ENCODE assay signal across 20 cellular contexts in genomic region chr7:132416395-132416794, GRCh38.
A peak's percentile ranks its signal among the peaks of the same experiment; 100 is the strongest.
DNase-seq lines count a peak whose midpoint lies in the region; TF ChIP-seq lines count a peak whose summit lies in the region.
"Had no signal": no experiment of that assay in that cellular context is flagged by ENCODE, and none has a peak within 500 bp of the region (broad histone marks: within the 10 kb centered on the region; RNA-seq: fewer than 3 reads in every experiment).

No MANE protein-coding gene starts in this region.

- H3K27me3 Mint-ChIP-seq in Caco-2 (ENCODE audit: insufficient read depth, unreplicated experiment) (no peaks in the 10 kb centered on the region), endodermal cell (ENCODE audit: insufficient read depth) (no peaks in the 10 kb centered on the region)
- H3K27me3 Mint-ChIP-seq: CD4-positive, alpha-beta memory T cell; CD8-positive, alpha-beta memory T cell had no signal

- no peak overlapping the region for H3K27ac Mint-ChIP-seq in Caco-2 (ENCODE audit: unreplicated experiment)
- no peak overlapping the region for H3K27ac Mint-ChIP-seq in endodermal cell
- H3K27ac Mint-ChIP-seq: CD14-positive monocyte; CD8-positive, alpha-beta memory T cell had no signal

- CTCF ChIA-PET in Caco-2 (lab: Charles Lee) = interaction anchor here (0.5 kb wide), 1 partner anchor 244 kb away, joined by 4 read pairs; no protein-coding TSS in a partner anchor

- H3K4me2 ChIP-seq in neural cell (ENCODE audit: low read length) (peak overlapping the region; percentile 36), smooth muscle cell (peak overlapping the region; percentile 76)
- H3K4me2 ChIP-seq: BLaER1 had no signal

- H2AFZ ChIP-seq in neural cell (ENCODE audit: low read depth, low read length) (no peak overlapping the region), smooth muscle cell (ENCODE audit: low read depth) (no peak overlapping the region)

- H3K9ac ChIP-seq in neural cell (ENCODE audit: low read length) (peak overlapping the region; percentile 8), smooth muscle cell (ENCODE audit: low read depth) (no peak overlapping the region), endodermal cell (ENCODE audit: extremely low read depth, low read length, poor library complexity, severe bottlenecking) (no peak overlapping the region)
- H3K9ac ChIP-seq: BLaER1 had no signal

- TF ChIP-seq EP300 in neural cell (conservative IDR thresholded peaks at IDR 0.05; ENCODE audit: poor library complexity, severe bottlenecking) = peak; percentile 92

- no peak for DNase-seq in Caco-2
- DNase-seq in ascending aorta (ENCODE audit: low spot score in 2 of 2) = no peak
- no peak for DNase-seq in smooth muscle cell (lab: John Stamatoyannopoulos, UW; ENCODE audit: unreplicated experiment)
- DNase-seq in H4 (ENCODE audit: low spot score) = no peak
- no peak for DNase-seq in activated effector memory CD4-positive, alpha-beta T cell treated with Interleukin-2 at 50 U/mL for 16 hours
- DNase-seq in endodermal cell = no peak
- DNase-seq: 8988T; ACHN; BE2C; C1 segment of cervical spinal cord; Calu3; CD4-positive, alpha-beta memory T cell; CD4-positive, CD25-positive, alpha-beta regulatory T cell; CD8-positive, alpha-beta memory T cell; COR-L47; DMS79 treated with DMSO at 0.1 percent for 48 hours; GF-D8 had no signal

- BruUV-seq in Caco-2 (replicated peaks; lab: Mats Ljungman, UMichigan) = TSS peak; percentile 61

- H3K27ac ChIP-seq in ascending aorta (peak overlapping the region; percentile 41 to 75), neural cell (ENCODE audit: low read length) (peak overlapping the region; percentile 72), smooth muscle cell (ENCODE audit: low read depth) (peak overlapping the region; percentile 64), endodermal cell (ENCODE audit: low read depth, low read length) (no peak overlapping the region)
- H3K27ac ChIP-seq: BLaER1 had no signal

- TF ChIP-seq RAD21 in neural cell (conservative IDR thresholded peaks at IDR 0.05) = peak; percentile 40

- H3K4me3 Mint-ChIP-seq in Caco-2 (ENCODE audit: unreplicated experiment) (no peak overlapping the region), endodermal cell (no peak overlapping the region)
- H3K4me3 Mint-ChIP-seq: CD14-positive monocyte; CD4-positive, alpha-beta memory T cell; CD4-positive, CD25-positive, alpha-beta regulatory T cell; CD8-positive, alpha-beta memory T cell had no signal

- TF ChIP-seq CTCF in Caco-2 (IDR thresholded peaks at IDR 0.05; ENCODE audit: insufficient read depth in 1 of 2, low read depth in 1 of 2, low read length in 1 of 2, severe bottlenecking in 1 of 2, unreplicated experiment in 1 of 2) (no peak), ascending aorta (IDR thresholded peaks at IDR 0.05) (no peak), neural cell (IDR thresholded peaks at IDR 0.05; ENCODE audit: poor library complexity, severe bottlenecking) (no peak), smooth muscle cell (IDR thresholded peaks at IDR 0.05; ENCODE audit: borderline replicate concordance, insufficient read depth, poor library complexity, severe bottlenecking) (no peak), endodermal cell (conservative IDR thresholded peaks at IDR 0.05) (no peak)

- H3K9me3 Mint-ChIP-seq in Caco-2 (ENCODE audit: unreplicated experiment) (peaks cover 12% of the 10 kb centered on the region), endodermal cell (peaks cover 7% of the 10 kb centered on the region)

- H3K4me1 ChIP-seq in Caco-2 = peaks cover 18% of the 10 kb centered on the region
- peaks cover 0 to 8% of the 10 kb centered on the region in 2 donors for H3K4me1 ChIP-seq in ascending aorta
- peaks cover 16% of the 10 kb centered on the region for H3K4me1 ChIP-seq in smooth muscle cell (ENCODE audit: low read depth)
- H3K4me1 ChIP-seq in endodermal cell (ENCODE audit: control insufficient read depth, insufficient read depth, low read length) = peaks cover 6% of the 10 kb centered on the region

- no peaks in the 10 kb centered on the region for H3K36me3 Mint-ChIP-seq in Caco-2 (ENCODE audit: insufficient read depth, unreplicated experiment)
- peaks cover 4% of the 10 kb centered on the region for H3K36me3 Mint-ChIP-seq in endodermal cell (ENCODE audit: low read depth)
- H3K36me3 Mint-ChIP-seq: CD14-positive monocyte; CD4-positive, CD25-positive, alpha-beta regulatory T cell had no signal

- H3K36me3 ChIP-seq in Caco-2 (ENCODE audit: control insufficient read depth, insufficient read depth, low read length) (no peaks in the 10 kb centered on the region), ascending aorta (no peaks in the 10 kb centered on the region), neural cell (ENCODE audit: insufficient read depth, low read length) (no peaks in the 10 kb centered on the region), smooth muscle cell (ENCODE audit: low read depth) (no peaks in the 10 kb centered on the region), endodermal cell (ENCODE audit: control insufficient read depth, insufficient read depth, low read length) (no peaks in the 10 kb centered on the region)
- H3K36me3 ChIP-seq: BE2C, BLaER1 had no signal

- no peak overlapping the region for H3K4me3 ChIP-seq in Caco-2 (ENCODE audit: low read depth, low read length)
- peak overlapping the region in 1 of 2 donors; percentile 14 for H3K4me3 ChIP-seq in ascending aorta
- peak overlapping the region; percentile 24 for H3K4me3 ChIP-seq in neural cell (ENCODE audit: low read length)
- no peak overlapping the region for H3K4me3 ChIP-seq in smooth muscle cell
- no peak overlapping the region for H3K4me3 ChIP-seq in endodermal cell (ENCODE audit: low read length)
- H3K4me3 ChIP-seq: BLaER1 had no signal

- H3K79me2 ChIP-seq in neural cell (replicated peaks; ENCODE audit: insufficient read depth, low read length) (no peaks in the 10 kb centered on the region), smooth muscle cell (ENCODE audit: low read depth) (no peaks in the 10 kb centered on the region)

- peaks cover 21% of the 10 kb centered on the region for H3K4me1 Mint-ChIP-seq in Caco-2 (ENCODE audit: low read depth, unreplicated experiment)
- H3K4me1 Mint-ChIP-seq in endodermal cell = peaks cover 39% of the 10 kb centered on the region

- H3K27me3 ChIP-seq in Caco-2 (replicated peaks; ENCODE audit: control insufficient read depth, insufficient read depth, low read length) = no peaks in the 10 kb centered on the region
- no peaks in the 10 kb centered on the region for H3K27me3 ChIP-seq in ascending aorta
- no peaks in the 10 kb centered on the region for H3K27me3 ChIP-seq in neural cell (ENCODE audit: insufficient read depth, low read depth, low read length)
- H3K27me3 ChIP-seq in smooth muscle cell (ENCODE audit: low read depth) = no peaks in the 10 kb centered on the region
- no peaks in the 10 kb centered on the region for H3K27me3 ChIP-seq in endodermal cell (ENCODE audit: control insufficient read depth, insufficient read depth, low read length, poor library complexity, severe bottlenecking)
- H3K27me3 ChIP-seq: BE2C, BLaER1 had no signal

- H3K9me2 ChIP-seq in neural cell (ENCODE audit: insufficient read depth, low read length) = no peaks in the 10 kb centered on the region

- POLR2A ChIA-PET in Caco-2 (lab: Charles Lee) = no interaction called here

- no peaks in the 10 kb centered on the region for H4K20me1 ChIP-seq in neural cell (ENCODE audit: insufficient read depth)
- no peaks in the 10 kb centered on the region for H4K20me1 ChIP-seq in smooth muscle cell (ENCODE audit: low read depth)
- H4K20me1 ChIP-seq: BLaER1 had no signal

- intact Hi-C loops in Caco-2 (cut with micrococcal nuclease; ENCODE audit: unreplicated experiment) = no loop called here
- intact Hi-C loops in ascending aorta (cut with DNase I) = no loop called here

- H3F3A ChIP-seq in neural cell (ENCODE audit: insufficient read depth, low read length, poor library complexity, severe bottlenecking) (no peaks in the 10 kb centered on the region), smooth muscle cell (ENCODE audit: low read depth) (no peaks in the 10 kb centered on the region)

- WGBS in smooth muscle cell (ENCODE audit: low lambda C conversion rate) = 91% methylated on average over 2 of the region's 2 CpGs
- 93 to 94% methylated on average over 2 of the region's 2 CpGs for WGBS in endodermal cell (ENCODE audit: insufficient coverage in 1 of 2, insufficient read length in 1 of 2), 2 experiments

- no peaks in the 10 kb centered on the region for H3K9me3 ChIP-seq in Caco-2
- H3K9me3 ChIP-seq in ascending aorta = no peaks in the 10 kb centered on the region
- H3K9me3 ChIP-seq in neural cell (ENCODE audit: low read length) = no peaks in the 10 kb centered on the region
- no peaks in the 10 kb centered on the region for H3K9me3 ChIP-seq in smooth muscle cell (replicated peaks; ENCODE audit: low read depth)
- H3K9me3 ChIP-seq in endodermal cell (ENCODE audit: control insufficient read depth, low read length) = no peaks in the 10 kb centered on the region
- H3K9me3 ChIP-seq: BE2C had no signal

TF ChIP-seq in neural cell, 6 proteins besides CTCF, POLR2A, EP300 and RAD21:
- TF ChIP-seq REST (IDR thresholded peaks at IDR 0.05; ENCODE audit: borderline replicate concordance) (peak; percentile 82), POLR2AphosphoS5 (IDR thresholded peaks at IDR 0.05) (peak; percentile 90), TAF1 (IDR thresholded peaks at IDR 0.05; ENCODE audit: low read depth) (no peak), SMC3 (conservative IDR thresholded peaks at IDR 0.05; ENCODE audit: poor library complexity) (peak; percentile 24)
